In the genomic region with DNA sequence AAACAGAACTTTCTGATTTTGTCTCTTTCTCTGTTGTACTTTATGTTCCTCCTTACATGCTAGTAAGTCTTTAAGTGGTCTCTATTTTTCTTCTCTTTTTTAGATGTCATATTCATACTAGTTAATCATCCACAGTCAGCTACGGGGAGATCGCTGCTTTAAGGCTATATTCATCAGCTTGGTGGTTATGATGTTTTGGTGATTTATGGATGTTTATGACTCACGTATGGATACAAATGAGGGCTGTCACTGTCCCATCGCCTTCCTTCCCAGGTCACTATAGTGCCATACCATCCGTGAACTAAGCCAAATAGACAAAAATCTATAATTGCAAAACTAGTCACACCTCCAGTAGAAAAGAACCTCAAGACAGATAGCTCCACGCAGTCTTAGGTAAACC, we compare ENCODE assay signal across 18 cellular contexts.
DNase-seq lines count a peak whose midpoint lies in the region; ATAC-seq, FAIRE-seq and TF ChIP-seq lines count a peak whose summit lies in the region.
"Had no signal": no experiment of that assay in that cellular context is flagged by ENCODE, and none has a peak within 500 bp of the region (broad histone marks: within the 10 kb centered on the region; RNA-seq: fewer than 3 reads in every experiment).

No MANE protein-coding gene starts in this region.

- no peaks in the 10 kb centered on the region for H3K27me3 ChIP-seq in MM.1S (replicated peaks; ENCODE audit: insufficient read depth, low read length)
- H3K27me3 ChIP-seq: BLaER1 treated with 17β-estradiol and CSF1 and Interleukin-3, amounts not matched to agents 10 nM and 100 nM had no signal

- H3K4me2 ChIP-seq in MM.1S (ENCODE audit: low read depth, low read length), result no peak overlapping the region
- H3K4me2 ChIP-seq: BLaER1 treated with 17β-estradiol and CSF1 and Interleukin-3, amounts not matched to agents 10 nM and 100 nM had no signal

- H3F3A ChIP-seq in MM.1S (ENCODE audit: insufficient read depth, low read length), result no peaks in the 10 kb centered on the region

- no peak overlapping the region for H3K27ac ChIP-seq in MM.1S (ENCODE audit: low read length)
- H3K27ac ChIP-seq: BLaER1 treated with 17β-estradiol and CSF1 and Interleukin-3, amounts not matched to agents 10 nM and 100 nM had no signal

- no peak for FAIRE-seq in HTR-8/SVneo (lab: Jason Lieb, UNC)
- FAIRE-seq: GM12878, GM18507, H1, HepG2 had no signal

- ATAC-seq in SK-N-SH treated with all-trans-retinoic acid at 6 μM for 48 hours (peak; percentile 7; the same call in 1 of the 3 replicates), HG03159 (IDR thresholded peaks at IDR 0.05; ENCODE audit: unreplicated experiment) (no peak)
- ATAC-seq: GM12878, HepG2 had no signal

- H3K4me1 ChIP-seq in MM.1S (ENCODE audit: low read length), result no peaks in the 10 kb centered on the region
- H3K4me1 ChIP-seq: HAP-1 had no signal

- TF ChIP-seq CTCF in MM.1S (IDR thresholded peaks at IDR 0.05; ENCODE audit: low read length), result no peak

- DNase-seq in ELR (ENCODE audit: low read depth) (peak; percentile 66), HTR-8/SVneo (ENCODE audit: insufficient read length, low spot score) (peak; percentile 23), glomerular visceral epithelial cell (ENCODE audit: extremely low spot score) (peak; percentile 69), MM.1S (no peak), dedifferentiated amniotic fluid mesenchymal stem cell (ENCODE audit: extremely low spot score) (no peak)
- DNase-seq in activated CD8-positive, alpha-beta memory T cell treated with anti-CD3 and anti-CD28 coated beads, Interleukin-2, amount 50 U/mL, for 48 hours, result no peak
- DNase-seq: ACHN; CD4-positive, CD25-positive, alpha-beta regulatory T cell; DMS53; HFFc6 had no signal

- H2AFZ ChIP-seq in MM.1S (ENCODE audit: low read length), result no peak overlapping the region

- H3K79me2 ChIP-seq in MM.1S (ENCODE audit: low read length), result no peaks in the 10 kb centered on the region

- no peaks in the 10 kb centered on the region for H3K9me3 ChIP-seq in MM.1S (replicated peaks; ENCODE audit: insufficient read depth, low read length)
- H3K9me3 ChIP-seq: HAP-1 had no signal

- no peak overlapping the region for H3K4me3 ChIP-seq in MM.1S (ENCODE audit: low read length)
- H3K4me3 ChIP-seq: BLaER1 treated with 17β-estradiol and CSF1 and Interleukin-3, amounts not matched to agents 10 nM and 100 nM; GM12878; HAP-1 had no signal

- H3K36me3 ChIP-seq in MM.1S (replicated peaks; ENCODE audit: insufficient read depth, low read length), result no peaks in the 10 kb centered on the region
- H3K36me3 ChIP-seq: BLaER1 treated with 17β-estradiol and CSF1 and Interleukin-3, amounts not matched to agents 10 nM and 100 nM; HAP-1 had no signal

- no peak overlapping the region for H3K9ac ChIP-seq in MM.1S (ENCODE audit: low read length)
- H3K9ac ChIP-seq: BLaER1 treated with 17β-estradiol and CSF1 and Interleukin-3, amounts not matched to agents 10 nM and 100 nM had no signal

- no peaks in the 10 kb centered on the region for H4K20me1 ChIP-seq in MM.1S (ENCODE audit: insufficient read depth, low read length)
- H4K20me1 ChIP-seq: BLaER1 treated with 17β-estradiol and CSF1 and Interleukin-3, amounts not matched to agents 10 nM and 100 nM had no signal

- no peaks in the 10 kb centered on the region for H3K9me2 ChIP-seq in MM.1S (replicated peaks; ENCODE audit: insufficient read depth, low read length)

TF ChIP-seq in SK-N-SH treated with all-trans-retinoic acid at 6 μM for 48 hours, 23 proteins besides CTCF, POLR2A, EP300 and RAD21:
- TF ChIP-seq CSDC2 (CRISPR knock-in tag; IDR thresholded peaks at IDR 0.05) (no peak), ZFP3 (CRISPR knock-in tag; IDR thresholded peaks at IDR 0.05) (no peak), POU6F1 (CRISPR knock-in tag; IDR thresholded peaks at IDR 0.05; ENCODE audit: borderline replicate concordance, low read depth) (no peak), OSR1 (CRISPR knock-in tag; IDR thresholded peaks at IDR 0.05) (no peak), ARNTL (CRISPR knock-in tag; IDR thresholded peaks at IDR 0.05; ENCODE audit: borderline replicate concordance, low read depth) (no peak), TCF4 (CRISPR knock-in tag; IDR thresholded peaks at IDR 0.05; ENCODE audit: borderline replicate concordance) (no peak), TOX (CRISPR knock-in tag; IDR thresholded peaks at IDR 0.05; ENCODE audit: borderline replicate concordance) (no peak), ZNF565 (CRISPR knock-in tag; conservative IDR thresholded peaks at IDR 0.05; ENCODE audit: low read depth) (no peak), SNAI2 (CRISPR knock-in tag; IDR thresholded peaks at IDR 0.05) (no peak), PPARA (CRISPR knock-in tag; IDR thresholded peaks at IDR 0.05; ENCODE audit: borderline replicate concordance) (no peak), ISL1 (CRISPR knock-in tag; IDR thresholded peaks at IDR 0.05) (no peak), ZNF70 (CRISPR knock-in tag; IDR thresholded peaks at IDR 0.05) (no peak), ZC3H10 (CRISPR knock-in tag; IDR thresholded peaks at IDR 0.05) (no peak), BACH2 (CRISPR knock-in tag; IDR thresholded peaks at IDR 0.05; ENCODE audit: borderline replicate concordance) (no peak), ZNF8 (CRISPR knock-in tag; IDR thresholded peaks at IDR 0.05) (no peak)
- TF ChIP-seq, protein P1, sequence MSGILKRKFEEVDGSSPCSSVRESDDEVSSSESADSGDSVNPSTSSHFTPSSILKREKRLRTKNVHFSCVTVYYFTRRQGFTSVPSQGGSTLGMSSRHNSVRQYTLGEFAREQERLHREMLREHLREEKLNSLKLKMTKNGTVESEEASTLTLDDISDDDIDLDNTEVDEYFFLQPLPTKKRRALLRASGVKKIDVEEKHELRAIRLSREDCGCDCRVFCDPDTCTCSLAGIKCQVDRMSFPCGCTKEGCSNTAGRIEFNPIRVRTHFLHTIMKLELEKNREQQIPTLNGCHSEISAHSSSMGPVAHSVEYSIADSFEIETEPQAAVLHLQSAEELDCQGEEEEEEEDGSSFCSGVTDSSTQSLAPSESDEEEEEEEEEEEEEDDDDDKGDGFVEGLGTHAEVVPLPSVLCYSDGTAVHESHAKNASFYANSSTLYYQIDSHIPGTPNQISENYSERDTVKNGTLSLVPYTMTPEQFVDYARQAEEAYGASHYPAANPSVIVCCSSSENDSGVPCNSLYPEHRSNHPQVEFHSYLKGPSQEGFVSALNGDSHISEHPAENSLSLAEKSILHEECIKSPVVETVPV (CRISPR knock-in tag; IDR thresholded peaks at IDR 0.05), result no peak

Comparison
In these comparisons a context has a peak if more than half of its experiments do, and no peak if none do; other contexts are left out.
1. DNase-seq: peak in ELR (single experiment), HTR-8/SVneo (single experiment) and glomerular visceral epithelial cell (single experiment); none in activated CD8-positive, alpha-beta memory T cell treated with anti-CD3 and anti-CD28 coated beads, Interleukin-2, amount 50 U/mL, for 48 hours (single experiment), MM.1S (single experiment) and dedifferentiated amniotic fluid mesenchymal stem cell (single experiment).